ENCODE assay signal across 20 cellular contexts in genomic region chr10:76319666-76320065, GRCh38.
"Had no signal": no experiment of that assay in that cellular context is flagged by ENCODE, and none has a peak within 500 bp of the region (broad histone marks: within the 10 kb centered on the region; RNA-seq: fewer than 3 reads in every experiment).

No MANE protein-coding gene starts in this region.

- H3K4me1 ChIP-seq: lower lobe of right lung, pancreas, uterus had no signal

- ATAC-seq: esophagus mucosa; lower lobe of right lung; pancreas; right lobe of liver; stimulated activated memory B cell treated with anti-CD40 and anti-IgM and Interleukin-4, amounts not matched to agents 10 μg/mL and 1 μg/mL and 100 μg/mL, for 72 hours had no signal

- H3K27ac ChIP-seq: dorsolateral prefrontal cortex, left ventricle myocardium inferior, lower lobe of right lung, pancreas, right lobe of liver, spleen, upper lobe of left lung, uterus had no signal

- H3K4me3 ChIP-seq: dorsolateral prefrontal cortex, left ventricle myocardium inferior, lower lobe of right lung, pancreas, right lobe of liver, spleen, tibial artery, upper lobe of left lung, uterus had no signal

- H3K36me3 ChIP-seq: left ventricle myocardium inferior, lower lobe of right lung, pancreas, right lobe of liver, spleen, tibial artery, upper lobe of left lung, uterus had no signal

- H3K9me3 ChIP-seq: lower lobe of right lung, pancreas, right lobe of liver, tibial artery, upper lobe of left lung, uterus had no signal

- H3K27me3 ChIP-seq: pancreas, right lobe of liver, spleen, tibial artery, upper lobe of left lung, uterus had no signal

- DNase-seq: cortex of kidney; dorsolateral prefrontal cortex; effector CD8-positive, alpha-beta T cell; islet precursor cell; left ventricle myocardium inferior; lower lobe of right lung; midbrain; naive B cell; nucleus accumbens; pancreas; right lobe of liver; spleen; stimulated activated CD4-positive, alpha-beta T cell treated with anti-CD3 and anti-CD28 coated beads, Interleukin-15, amount 100 ng/mL, for 24 hours; stimulated activated CD4-positive, alpha-beta T cell treated with anti-CD3 and anti-CD28 coated beads, Interleukin-1b, Interleukin-23, amount 100 ng/mL, for 48 hours; stimulated activated CD4-positive, alpha-beta T cell treated with anti-CD3 and anti-CD28 coated beads, Interleukin-4, amount 100 ng/mL, for 24 hours; tibial artery; upper lobe of left lung had no signal
